In the genomic region with DNA sequence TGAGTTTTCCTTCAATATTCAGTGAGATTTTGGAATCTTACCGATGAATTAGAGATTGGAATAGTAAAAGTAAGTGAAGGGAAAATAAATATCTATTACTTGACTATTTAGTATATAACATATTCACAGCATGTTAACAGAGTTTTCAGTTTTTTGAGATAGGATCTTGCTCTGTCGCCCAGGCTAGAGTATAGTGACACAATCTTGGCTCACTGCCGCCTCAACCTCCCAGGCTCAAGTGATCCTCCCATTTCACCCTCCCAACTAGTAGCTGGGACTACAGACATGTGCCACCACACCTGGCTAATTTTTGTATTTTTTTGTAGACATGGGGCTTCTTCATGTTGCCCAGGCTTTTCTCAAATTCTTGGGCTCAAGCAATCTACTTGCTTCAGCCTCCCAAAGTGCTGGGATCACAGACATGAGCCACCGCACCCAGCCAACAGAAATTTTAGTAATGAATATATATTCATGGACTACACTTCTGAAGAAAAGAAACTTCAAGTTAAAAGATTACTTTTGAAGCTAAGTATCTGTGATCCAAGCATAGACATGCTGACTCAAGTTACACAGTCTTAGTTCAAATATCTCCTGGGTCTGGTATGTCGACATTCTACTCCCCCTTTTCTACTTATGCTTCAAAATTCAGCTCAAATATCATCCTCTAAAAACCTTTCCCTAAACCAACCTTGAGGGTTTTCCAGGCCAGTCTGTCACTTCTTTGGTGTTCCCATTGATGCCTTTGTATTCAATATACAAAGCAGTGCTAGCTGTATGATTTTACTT, we compare ENCODE assay signal across 14 cellular contexts. TPM values are rescaled to one million over a fixed set of nuclear protein-coding genes. Genes with fewer than 3 reads are reported as not detected.
DNase-seq lines count a peak whose midpoint lies in the region; ATAC-seq and TF ChIP-seq lines count a peak whose summit lies in the region.
"Had no signal": no experiment of that assay in that cellular context is flagged by ENCODE, and none has a peak within 500 bp of the region (broad histone marks: within the 10 kb centered on the region; RNA-seq: fewer than 3 reads in every experiment).

No MANE protein-coding gene starts in this region.

- H3K36me3 Mint-ChIP-seq in CD4-positive, CD25-positive, alpha-beta regulatory T cell: no peaks in the 10 kb centered on the region
- H3K36me3 Mint-ChIP-seq in HFFc6 (ENCODE audit: low read depth) (no peaks in the 10 kb centered on the region), endothelial cell (ENCODE audit: low read depth, unreplicated experiment) (no peaks in the 10 kb centered on the region), nephron (ENCODE audit: low read depth) (no peaks in the 10 kb centered on the region)

- no peaks in the 10 kb centered on the region for H3K27me3 ChIP-seq in CD4-positive, CD25-positive, alpha-beta regulatory T cell (ENCODE audit: control insufficient read depth, insufficient read depth, low read length)
- no peaks in the 10 kb centered on the region for H3K27me3 ChIP-seq in foreskin keratinocyte

- peak overlapping the region; percentile 8 for H3K27ac ChIP-seq in CD4-positive, CD25-positive, alpha-beta regulatory T cell (ENCODE audit: insufficient read depth, low read length, poor library complexity, severe bottlenecking)
- H3K27ac ChIP-seq in foreskin keratinocyte: no peak overlapping the region
- H3K27ac ChIP-seq: skin epidermis had no signal

- TF ChIP-seq CTCF in HFFc6 (IDR thresholded peaks at IDR 0.05): no peak
- no peak for TF ChIP-seq CTCF in endothelial cell (IDR thresholded peaks at IDR 0.05; ENCODE audit: unreplicated experiment)
- no peak for TF ChIP-seq CTCF in nephron (IDR thresholded peaks at IDR 0.05; ENCODE audit: unreplicated experiment in 3 of 3)
- no peak for TF ChIP-seq CTCF in foreskin keratinocyte (conservative IDR thresholded peaks at IDR 0.05)

- H3K27ac Mint-ChIP-seq in CD4-positive, CD25-positive, alpha-beta regulatory T cell: peak overlapping the region; percentile 32 to 79 (median 63)
- H3K27ac Mint-ChIP-seq in HFFc6 (peak overlapping the region; percentile 31), endothelial cell (ENCODE audit: unreplicated experiment) (peak overlapping the region; percentile 7), nephron (peak overlapping the region; percentile 49 to 80 (median 65))

- peaks cover 50 to 93% (median 79%) of the 10 kb centered on the region in 4 donors for H3K4me1 Mint-ChIP-seq in CD4-positive, CD25-positive, alpha-beta regulatory T cell
- peaks cover 78% of the 10 kb centered on the region for H3K4me1 Mint-ChIP-seq in HFFc6 (ENCODE audit: low read depth)
- H3K4me1 Mint-ChIP-seq in endothelial cell (ENCODE audit: unreplicated experiment): peaks cover 27% of the 10 kb centered on the region
- peaks cover 64% of the 10 kb centered on the region for H3K4me1 Mint-ChIP-seq in nephron

- H3K4me3 Mint-ChIP-seq in CD4-positive, CD25-positive, alpha-beta regulatory T cell: peak overlapping the region; percentile 30 to 78 (median 42)
- H3K4me3 Mint-ChIP-seq in HFFc6 (no peak overlapping the region; the same call in 1 of the 2 replicates), endothelial cell (ENCODE audit: unreplicated experiment) (no peak overlapping the region), nephron (peak overlapping the region in 1 of 3 experiments; percentile 13)

- no peaks in the 10 kb centered on the region for H3K9me3 Mint-ChIP-seq in CD4-positive, CD25-positive, alpha-beta regulatory T cell
- H3K9me3 Mint-ChIP-seq in HFFc6 (no peaks in the 10 kb centered on the region), endothelial cell (ENCODE audit: unreplicated experiment) (no peaks in the 10 kb centered on the region), nephron (no peaks in the 10 kb centered on the region)

- DNase-seq in CD4-positive, CD25-positive, alpha-beta regulatory T cell: no peak
- DNase-seq in HFFc6: no peak
- no peak for DNase-seq in endothelial cell (ENCODE audit: low spot score)
- no peak for DNase-seq in CD1c-positive myeloid dendritic cell (ENCODE audit: extremely low spot score)
- no peak for DNase-seq in NCI-H1436 (lab: John Stamatoyannopoulos, UW)
- DNase-seq in foreskin keratinocyte: no peak
- DNase-seq: activated CD4-positive, alpha-beta T cell treated with anti-CD3 and anti-CD28 coated beads for 4 hours; anterior cingulate cortex; EL; KG1; NCI-H345; RPMI8226 had no signal

- H3K4me3 ChIP-seq in CD4-positive, CD25-positive, alpha-beta regulatory T cell (ENCODE audit: low read depth, low read length): peak overlapping the region; percentile 26
- H3K4me3 ChIP-seq: skin epidermis had no signal

- H3K27me3 Mint-ChIP-seq in CD4-positive, CD25-positive, alpha-beta regulatory T cell: no peaks in the 10 kb centered on the region
- H3K27me3 Mint-ChIP-seq in HFFc6 (ENCODE audit: insufficient read depth) (no peaks in the 10 kb centered on the region), endothelial cell (ENCODE audit: unreplicated experiment) (peaks cover 2% of the 10 kb centered on the region), nephron (ENCODE audit: low read depth) (no peaks in the 10 kb centered on the region)

- H3K4me1 ChIP-seq in CD4-positive, CD25-positive, alpha-beta regulatory T cell (ENCODE audit: control insufficient read depth, insufficient read depth, low read length, poor library complexity, severe bottlenecking): peaks cover 83% of the 10 kb centered on the region
- peaks cover 25% of the 10 kb centered on the region for H3K4me1 ChIP-seq in foreskin keratinocyte

- no peaks in the 10 kb centered on the region for H3K9me3 ChIP-seq in CD4-positive, CD25-positive, alpha-beta regulatory T cell (ENCODE audit: control insufficient read depth in 2 of 2, low read length in 2 of 2)

- ATAC-seq in CD4-positive, CD25-positive, alpha-beta regulatory T cell (ENCODE audit: low read depth in 2 of 2): no peak
- ATAC-seq in foreskin keratinocyte: no peak

- H3K36me3 ChIP-seq in CD4-positive, CD25-positive, alpha-beta regulatory T cell (ENCODE audit: control insufficient read depth, insufficient read depth, low read length): no peaks in the 10 kb centered on the region

RNA-seq across cellular contexts. Expression of a gene that starts 13.8 kb away (rescaled TPM):
- total RNA-seq in CD4-positive, CD25-positive, alpha-beta regulatory T cell: 116 TPM
- 100 to 1,000 TPM; 195 to 314 (median 239) TPM for polyA plus RNA-seq in CD4-positive, CD25-positive, alpha-beta regulatory T cell
- total RNA-seq in HFFc6 (2021; fragmentation: NEBNext Ultra II Directional; extraction: Animal tissue kit (Norgen Biotek cat#: 25700)): 100 to 1,000 TPM; 143 to 168 (median 157) TPM
- total RNA-seq in endothelial cell (ENCODE audit: unreplicated experiment) (150 TPM), foreskin keratinocyte (154 and 167 TPM in 2 replicates)
- polyA plus RNA-seq in foreskin keratinocyte: 116 and 148 TPM in 2 replicates

RNA-seq across cellular contexts. Expression of a gene that starts 39.3 kb away (rescaled TPM):
- 43.2 TPM for total RNA-seq in CD4-positive, CD25-positive, alpha-beta regulatory T cell
- polyA plus RNA-seq in CD4-positive, CD25-positive, alpha-beta regulatory T cell: 100 to 1,000 TPM in 1 of 4 donors, 10 to 100 TPM in 3; 92.0 to 121 (median 98.0) TPM
- 10 to 100 TPM; 66.5 to 77.6 (median 73.9) TPM for total RNA-seq in HFFc6 (2021; fragmentation: NEBNext Ultra II Directional; extraction: Animal tissue kit (Norgen Biotek cat#: 25700))
- total RNA-seq in endothelial cell (ENCODE audit: unreplicated experiment) (34.6 TPM), foreskin keratinocyte (75.4 and 85.8 TPM in 2 replicates)
- polyA plus RNA-seq in foreskin keratinocyte: 55.5 and 58.3 TPM in 2 replicates

RNA-seq across cellular contexts. Expression of a gene that starts 50.2 kb away (rescaled TPM):
- 78.2 TPM for total RNA-seq in CD4-positive, CD25-positive, alpha-beta regulatory T cell
- 10 to 100 TPM; 36.7 to 48.9 (median 42.0) TPM for polyA plus RNA-seq in CD4-positive, CD25-positive, alpha-beta regulatory T cell
- 10 to 100 TPM; 46.4 to 62.6 (median 51.6) TPM for total RNA-seq in HFFc6 (2021; fragmentation: NEBNext Ultra II Directional; extraction: Animal tissue kit (Norgen Biotek cat#: 25700))
- total RNA-seq in endothelial cell (ENCODE audit: unreplicated experiment): 91.7 TPM
- 38.4 and 39.7 TPM in 2 replicates for total RNA-seq in foreskin keratinocyte
- polyA plus RNA-seq in foreskin keratinocyte: 16.4 and 18.2 TPM in 2 replicates

Comparison
In these comparisons a context has a peak if more than half of its experiments do, and no peak if none do; other contexts are left out.
1. H3K27ac Mint-ChIP-seq: peak in every context shown above with its lines; median percentile 65 in nephron; 63 in CD4-positive, CD25-positive, alpha-beta regulatory T cell; 31 in HFFc6; 7 in endothelial cell.
2. H3K4me3 Mint-ChIP-seq: peak in CD4-positive, CD25-positive, alpha-beta regulatory T cell (4 of 4); none in HFFc6 (single experiment) and endothelial cell (single experiment).